ENCODE assay signal across 15 cellular contexts in genomic region chr9:136242908-136243525, GRCh38. TPM values are rescaled to one million over a fixed set of nuclear protein-coding genes. Genes with fewer than 3 reads are reported as not detected.
DNase-seq lines count a peak whose midpoint lies in the region; ATAC-seq, FAIRE-seq and TF ChIP-seq lines count a peak whose summit lies in the region.
"Had no signal": no experiment of that assay in that cellular context is flagged by ENCODE, and none has a peak within 500 bp of the region (broad histone marks: within the 10 kb centered on the region; RNA-seq: fewer than 3 reads in every experiment).

No MANE protein-coding gene starts in this region.

- TF ChIP-seq POLR2A in A549 (IDR thresholded peaks at IDR 0.05; ENCODE audit: low read length), result no peak

- H3K27me3 ChIP-seq in DOHH2 (ENCODE audit: control insufficient read depth, low read length) (no peaks in the 10 kb centered on the region; the same call in 1 of the 2 replicates), PC-3 (ENCODE audit: low read length) (no peaks in the 10 kb centered on the region), endodermal cell (ENCODE audit: control insufficient read depth, insufficient read depth, low read length, poor library complexity, severe bottlenecking) (no peaks in the 10 kb centered on the region)
- H3K27me3 ChIP-seq: vagina had no signal

- TF ChIP-seq CTCF in A549 (IDR thresholded peaks at IDR 0.05) (peak; percentile 18; the same call in 1 of the 3 replicates), DOHH2 (IDR thresholded peaks at IDR 0.05; ENCODE audit: low read depth, low read length, poor library complexity, severe bottlenecking) (peak; percentile 59), PC-3 (conservative IDR thresholded peaks at IDR 0.05; ENCODE audit: low read depth, low read length) (peak; percentile 39; the same call in 1 of the 2 replicates), endodermal cell (conservative IDR thresholded peaks at IDR 0.05) (peak; percentile 13)

- DNase-seq in A549 (ENCODE audit: low read depth in 1 of 2, low spot score in 1 of 2), result peak in 1 of 2 experiments; percentile 25
- DNase-seq in PC-3, result peak; percentile 18
- DNase-seq in endodermal cell, result no peak
- no peak for DNase-seq in SKM-1 (lab: John Stamatoyannopoulos, UW; ENCODE audit: unreplicated experiment)
- no peak for DNase-seq in stimulated activated CD4-positive, alpha-beta T cell treated with anti-CD3 and anti-CD28 coated beads, Interleukin-2, amount 100 ng/mL, for 24 hours
- no peak for DNase-seq in CD1c-positive myeloid dendritic cell (ENCODE audit: extremely low spot score)
- no peak for DNase-seq in HTR-8/SVneo (ENCODE audit: insufficient read length, low spot score)
- DNase-seq: activated naive CD4-positive, alpha-beta T cell; NCI-H446 treated with DMSO at 0.1 percent for 48 hours had no signal

- no peak for TF ChIP-seq EP300 in A549 (IDR thresholded peaks at IDR 0.05)

- H3K36me3 ChIP-seq in DOHH2 (ENCODE audit: control insufficient read depth, low read length), result peaks cover 63% of the 10 kb centered on the region
- H3K36me3 ChIP-seq in PC-3 (ENCODE audit: low read depth, low read length), result no peaks in the 10 kb centered on the region
- no peaks in the 10 kb centered on the region for H3K36me3 ChIP-seq in endodermal cell (ENCODE audit: control insufficient read depth, insufficient read depth, low read length)
- H3K36me3 ChIP-seq: vagina had no signal

- peaks cover 10% of the 10 kb centered on the region for H3K27me3 Mint-ChIP-seq in endodermal cell (ENCODE audit: insufficient read depth)

- H3K9ac ChIP-seq in PC-3 (ENCODE audit: low read length) (no peak overlapping the region), endodermal cell (ENCODE audit: extremely low read depth, low read length, poor library complexity, severe bottlenecking) (no peak overlapping the region)
- H3K9ac ChIP-seq: parathyroid adenoma had no signal

- CTCF ChIA-PET in A549 (lab: Yijun Ruan, JAX) (interaction anchor here (0.7 to 3.0 kb wide), 10 partner anchors 9 to 276 kb away, joined by 3 to 10 read pairs (median 4); no protein-coding TSS in a partner anchor), PC-3 (lab: Charles Lee) (interaction anchor here (0.6 kb wide), 2 partner anchors 79 to 120 kb away, joined by 3 to 4 read pairs; partner anchors contain the start of gene DNLZ)

- no peak overlapping the region for H3K4me2 ChIP-seq in A549
- peak overlapping the region; percentile 100 for H3K4me2 ChIP-seq in DOHH2 (ENCODE audit: low read length)
- H3K4me2 ChIP-seq in PC-3 (ENCODE audit: low read length), result peak overlapping the region; percentile 98; the same call in 1 of the 2 replicates

- peak in 1 of 2 experiments; percentile 24; a peak in 1 of 5 replicates for TF ChIP-seq RAD21 in A549 (conservative IDR thresholded peaks at IDR 0.05 in 1 of 2, IDR thresholded peaks at IDR 0.05 in 1 of 2)

- 66% methylated on average over 6 of the region's 6 CpGs for WGBS in A549 (ENCODE audit: missing lambda C conversion rate)
- WGBS in endodermal cell (ENCODE audit: insufficient coverage in 1 of 2, insufficient read length in 1 of 2), 2 experiments, result 72 to 75% methylated on average over 5 to 6 of the region's 6 CpGs

- no peaks in the 10 kb centered on the region for H3K36me3 Mint-ChIP-seq in endodermal cell (ENCODE audit: low read depth)

- intact Hi-C loops in PC-3 (cut with micrococcal nuclease), result no loop called here

- H3F3A ChIP-seq in DOHH2 (ENCODE audit: control insufficient read depth, insufficient read depth), result peaks cover 42% of the 10 kb centered on the region
- no peaks in the 10 kb centered on the region for H3F3A ChIP-seq in PC-3 (ENCODE audit: low read length, unreplicated experiment)

- H3K79me2 ChIP-seq in DOHH2 (ENCODE audit: control insufficient read depth, low read length) (peaks cover 72% of the 10 kb centered on the region), PC-3 (ENCODE audit: low read length) (peaks cover 71% of the 10 kb centered on the region)

- H3K4me1 ChIP-seq in A549, result peaks cover 17% of the 10 kb centered on the region
- H3K4me1 ChIP-seq in DOHH2 (ENCODE audit: control insufficient read depth, low read length), result peaks cover 73% of the 10 kb centered on the region
- peaks cover 19% of the 10 kb centered on the region for H3K4me1 ChIP-seq in PC-3 (ENCODE audit: insufficient read depth, low read length)
- peaks cover 7% of the 10 kb centered on the region for H3K4me1 ChIP-seq in endodermal cell (ENCODE audit: control insufficient read depth, insufficient read depth, low read length)

- no peak overlapping the region for H3K4me3 ChIP-seq in A549
- peak overlapping the region; percentile 97 for H3K4me3 ChIP-seq in DOHH2 (ENCODE audit: low read length)
- H3K4me3 ChIP-seq in PC-3 (ENCODE audit: low read length), result no peak overlapping the region
- H3K4me3 ChIP-seq in endodermal cell (ENCODE audit: low read length), result no peak overlapping the region
- H3K4me3 ChIP-seq: vagina had no signal

- H3K9me3 ChIP-seq in A549 (no peaks in the 10 kb centered on the region), DOHH2 (ENCODE audit: control insufficient read depth, insufficient read depth, low read length) (no peaks in the 10 kb centered on the region), PC-3 (ENCODE audit: low read length) (no peaks in the 10 kb centered on the region), endodermal cell (ENCODE audit: control insufficient read depth, low read length) (no peaks in the 10 kb centered on the region)
- H3K9me3 ChIP-seq: vagina had no signal

- H3K4me1 Mint-ChIP-seq in endodermal cell, result peaks cover 17% of the 10 kb centered on the region

- BruUV-seq in PC-3 (replicated peaks; lab: Mats Ljungman, UMichigan), result no TSS peak

- H4K20me1 ChIP-seq in DOHH2 (ENCODE audit: control insufficient read depth, insufficient read depth, low read depth, low read length) (peaks cover 3% of the 10 kb centered on the region), PC-3 (ENCODE audit: low read length) (peaks cover 14% of the 10 kb centered on the region; the same call in 1 of the 2 replicates)

- no peaks in the 10 kb centered on the region for H3K9me2 ChIP-seq in DOHH2 (replicated peaks; ENCODE audit: control insufficient read depth, low read length)
- no peaks in the 10 kb centered on the region for H3K9me2 ChIP-seq in PC-3 (replicated peaks; ENCODE audit: low read length)

- FAIRE-seq in A549 (lab: Jason Lieb, UNC) (no peak), HTR-8/SVneo (lab: Jason Lieb, UNC) (no peak)
- FAIRE-seq: D721Med had no signal

- no peak overlapping the region for H3K27ac ChIP-seq in A549
- H3K27ac ChIP-seq in DOHH2 (ENCODE audit: low read depth, low read length), result peak overlapping the region; percentile 99
- H3K27ac ChIP-seq in PC-3 (ENCODE audit: low read length), result no peak overlapping the region
- no peak overlapping the region for H3K27ac ChIP-seq in endodermal cell (ENCODE audit: low read depth, low read length)
- H3K27ac ChIP-seq: parathyroid adenoma, vagina had no signal

- POLR2A ChIA-PET in A549 (lab: Yijun Ruan, JAX), result no interaction called here
- POLR2A ChIA-PET in PC-3 (lab: Charles Lee; ENCODE audit: unreplicated experiment), result no interaction called here

- H2AFZ ChIP-seq in PC-3 (ENCODE audit: low read length), result no peak overlapping the region
- H2AFZ ChIP-seq: parathyroid adenoma had no signal

- peak in 1 of 2 experiments; percentile 19; a peak in 2 of 6 replicates for ATAC-seq in A549
- ATAC-seq in PC-3, result no peak

- no peak overlapping the region for H3K27ac Mint-ChIP-seq in endodermal cell

- no peaks in the 10 kb centered on the region for H3K9me3 Mint-ChIP-seq in endodermal cell

- no peak overlapping the region for H3K4me3 Mint-ChIP-seq in endodermal cell

TF ChIP-seq in A549, 52 proteins besides CTCF, POLR2A, EP300 and RAD21 (continues in another document):
- TF ChIP-seq ESRRA (IDR thresholded peaks at IDR 0.05; ENCODE audit: borderline replicate concordance, low read length) (no peak), CHD4 (IDR thresholded peaks at IDR 0.05; ENCODE audit: borderline replicate concordance) (no peak), RCOR1 (IDR thresholded peaks at IDR 0.05; ENCODE audit: low read depth, low read length) (no peak), ATOH8 (CRISPR knock-in tag; IDR thresholded peaks at IDR 0.05; ENCODE audit: low read depth) (no peak), FOXS1 (CRISPR knock-in tag; IDR thresholded peaks at IDR 0.05) (no peak), NFE2L2 (conservative IDR thresholded peaks at IDR 0.05; ENCODE audit: low read length) (no peak)

RNA-seq across cellular contexts. Expression of gene QSOX2, which starts 2.6 kb away (rescaled TPM):
- polyA plus RNA-seq in A549 (2011; rRNA removed) (29.5 and 30.2 TPM in 2 replicates), A549 (2017; fragmentation: RNase III; extraction: RNeasy Plus Mini Kit Qiagen cat#74134 plus additional on column Dnase treatment) (22.3 to 23.0 TPM (median 22.9 TPM) in 3 replicates)
- polyA plus RNA-seq in A549 (2012; cell fraction: cytosol; rRNA removed), result 19.5 and 21.6 TPM in 2 replicates
- 41.9 and 47.6 TPM in 2 replicates for polyA plus RNA-seq in A549 (2012; cell fraction: nucleus; rRNA removed)
- polyA minus RNA-seq in A549 (2011; rRNA and poly(A)+ RNA removed), result 15.5 and 16.6 TPM in 2 replicates
- total RNA-seq in PC-3 (2014; rRNA removed) (9.9 and 10.7 TPM in 2 replicates), endodermal cell (10 to 100 TPM; 22.0 to 26.3 TPM)
- 29.8 TPM for polyA plus RNA-seq in endodermal cell (2013, experiment 1 of 2)
- polyA plus RNA-seq in endodermal cell (2013, experiment 2 of 2), result 26.3 TPM

RNA-seq across cellular contexts. Expression of gene LHX3, which starts 38.1 kb away (rescaled TPM):
- polyA plus RNA-seq in A549 (2011; rRNA removed), result 0.03 and 0.04 TPM in 2 replicates
- 0.03 TPM in 1 of 2 replicates, not detected in the other for polyA plus RNA-seq in A549 (2012; cell fraction: cytosol; rRNA removed)
- 0.04 and 0.10 TPM in 2 replicates for polyA plus RNA-seq in A549 (2012; cell fraction: nucleus; rRNA removed)
- polyA plus RNA-seq in A549 (2017; fragmentation: RNase III; extraction: RNeasy Plus Mini Kit Qiagen cat#74134 plus additional on column Dnase treatment), result 0.03 to 0.04 TPM in 2 of 3 replicates, not detected in the other
- polyA minus RNA-seq in A549 (2011; rRNA and poly(A)+ RNA removed), result not detected in 2 replicates
- not detected in 2 replicates for total RNA-seq in PC-3 (2014; rRNA removed)
- not detected for total RNA-seq in endodermal cell
- 0.11 TPM for polyA plus RNA-seq in endodermal cell (2013, experiment 1 of 2)
- not detected for polyA plus RNA-seq in endodermal cell (2013, experiment 2 of 2)
- total RNA-seq: HT1080; T-helper 2 cell treated with Interferon-gamma antibody and Interleukin-4, amounts not matched to agents 100 ng/mL and 5 ng/mL, for 36 hours; vagina had no signal
